ENCODE assay signal across 8 cellular contexts in the genomic region with DNA sequence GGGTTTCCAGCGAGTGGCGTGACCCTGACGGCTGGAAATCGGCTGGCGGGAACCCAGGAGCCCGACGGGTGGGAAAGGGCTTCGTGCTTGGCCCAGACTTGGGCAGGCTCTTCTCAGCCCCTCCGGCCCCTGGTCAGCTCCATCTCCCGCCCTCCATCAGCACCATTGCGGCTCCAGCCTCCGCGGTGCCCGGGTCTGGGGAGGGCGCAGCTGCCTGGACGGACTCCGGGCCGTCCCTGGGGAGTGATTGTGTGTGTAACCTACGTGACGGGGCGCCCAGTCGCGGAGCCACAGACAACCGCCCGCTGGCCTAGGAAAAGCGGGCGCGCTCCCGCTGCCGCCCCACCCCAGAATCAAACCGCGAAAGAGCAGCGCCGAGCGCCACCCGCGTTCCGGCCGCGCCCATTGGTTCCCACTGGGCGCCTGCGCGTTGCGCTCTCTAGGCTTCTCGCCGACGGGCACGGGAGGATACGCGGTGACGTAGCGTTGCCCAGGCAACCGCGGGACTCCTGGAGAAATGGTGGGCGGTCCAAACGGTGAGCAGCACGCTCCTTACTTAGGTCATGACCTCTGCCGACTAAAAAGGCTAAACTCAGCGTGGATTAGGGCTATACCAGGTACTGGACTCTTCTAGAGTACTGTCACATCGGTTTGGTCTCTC. TPM values are rescaled to one million over a fixed set of nuclear protein-coding genes. Genes with fewer than 3 reads are reported as not detected.
DNase-seq lines count a peak whose midpoint lies in the region; ATAC-seq and TF ChIP-seq lines count a peak whose summit lies in the region.

A gene (minus strand): TSS at position 355 of the 661 bp plus-strand sequence. CDS start 394 bp downstream, outside the sequence.

- no peaks in the 10 kb centered on the region for H3K9me3 Mint-ChIP-seq in nephron

- in situ Hi-C loops in Panc1 (cut with HindIII; ENCODE audit: low pct_unique_long_range_greater_than_20kb, low sequenced_read_pairs) = no loop called here

- TF ChIP-seq CTCF in Panc1 (IDR thresholded peaks at IDR 0.05) = no peak
- no peak for TF ChIP-seq CTCF in nephron (IDR thresholded peaks at IDR 0.05; ENCODE audit: unreplicated experiment in 3 of 3)

- H3K4me3 Mint-ChIP-seq in nephron = peak within 1 kb of the TSS; percentile 77 to 87 (median 84)

- H3K4me3 ChIP-seq in HUES6 (ENCODE audit: low read depth, low read length) (peak within 1 kb of the TSS; percentile 76), Panc1 (ENCODE audit: low read depth in 2 of 2, low read length in 2 of 2) (peak within 1 kb of the TSS; percentile 68 to 69)

- POLR2A ChIA-PET in Panc1 (lab: Charles Lee) = interaction anchor here (0.7 kb wide), 1 partner anchor 53 kb away, joined by 5 read pairs; no protein-coding TSS in a partner anchor

- no peaks in the 10 kb centered on the region for H3K27me3 ChIP-seq in HUES6 (ENCODE audit: control insufficient read depth, insufficient read depth, low read length)
- no peaks in the 10 kb centered on the region for H3K27me3 ChIP-seq in Panc1 (ENCODE audit: control insufficient read depth, insufficient read depth, low read length)

- DNase-seq in D341Med (ENCODE audit: low spot score) = peak; percentile 99
- peak; percentile 78 for DNase-seq in Panc1 (ENCODE audit: low read depth, low spot score)
- peak; percentile 74 for DNase-seq in activated T-helper 9 cell treated with anti-CD3 and anti-CD28 coated beads, Interleukin-2, amount 50 U/mL, for 16 hours (ENCODE audit: low read depth)
- DNase-seq in fibroblast of the conjunctiva (ENCODE audit: low read depth) = peak; percentile 91
- DNase-seq in stimulated activated naive CD8-positive, alpha-beta T cell treated with anti-CD3 and anti-CD28 coated beads, Interleukin-15, Interleukin-2, amounts not matched to agents 100 U/mL and 50 U/mL, for 24 hours = peak; percentile 92

- no peaks in the 10 kb centered on the region for H3K27me3 Mint-ChIP-seq in nephron (ENCODE audit: low read depth)

- CTCF ChIA-PET in Panc1 (lab: Charles Lee) = interaction anchor here (0.6 kb wide), 1 partner anchor 1262 kb away, joined by 3 read pairs; no protein-coding TSS in a partner anchor

- H3K36me3 ChIP-seq in HUES6 (ENCODE audit: control insufficient read depth, insufficient read depth, low read length) (no peaks in the 10 kb centered on the region), Panc1 (ENCODE audit: control insufficient read depth, insufficient read depth, low read length) (no peaks in the 10 kb centered on the region)

- H3K36me3 Mint-ChIP-seq in nephron (ENCODE audit: low read depth) = no peaks in the 10 kb centered on the region

- peak; percentile 100 for ATAC-seq in GM21515 (IDR thresholded peaks at IDR 0.05; ENCODE audit: unreplicated experiment)
- peak; percentile 99 for ATAC-seq in Panc1
- peak; percentile 99 for ATAC-seq in stimulated activated naive CD8-positive, alpha-beta T cell treated with anti-CD3 and anti-CD28 coated beads, Interleukin-15, Interleukin-2, amounts not matched to agents 100 U/mL and 50 U/mL, for 24 hours

- H3K4me1 Mint-ChIP-seq in nephron = peaks cover 18% of the 10 kb centered on the region

- no peaks in the 10 kb centered on the region for H3K9me3 ChIP-seq in HUES6 (ENCODE audit: control insufficient read depth, insufficient read depth, low read depth, low read length)
- H3K9me3 ChIP-seq in Panc1 (ENCODE audit: control insufficient read depth, insufficient read depth, low read depth, low read length) = no peaks in the 10 kb centered on the region

- H3K4me1 ChIP-seq in HUES6 (ENCODE audit: control insufficient read depth, insufficient read depth, low read length) = peaks cover 14% of the 10 kb centered on the region
- peaks cover 7% of the 10 kb centered on the region for H3K4me1 ChIP-seq in Panc1 (ENCODE audit: control insufficient read depth, insufficient read depth, low read length)

- intact Hi-C loops in Panc1 (cut with micrococcal nuclease; ENCODE audit: unreplicated experiment) = no loop called here

- H3K9ac ChIP-seq in HUES6 (ENCODE audit: low read length) = peak within 1 kb of the TSS; percentile 65

- peak within 1 kb of the TSS; percentile 63 to 92 (median 69) for H3K27ac Mint-ChIP-seq in nephron

- no TSS peak for BruUV-seq in Panc1 (replicated peaks; lab: Mats Ljungman, UMichigan)

- H3K27ac ChIP-seq in HUES6 (ENCODE audit: low read depth, low read length) (0 out of 2 replicates have a peak within 1 kb of the TSS, but pooled peaks have one; percentile 4), Panc1 (ENCODE audit: low read length) (peak within 1 kb of the TSS; percentile 85)

RNA-seq across cellular contexts. Expression of the gene that starts here (rescaled TPM):
- total RNA-seq in Panc1 (2021; ENCODE audit: unreplicated experiment) = 4.0 TPM
- 1.2 TPM for polyA plus RNA-seq in Panc1 (2012; ENCODE audit: insufficient read length)

Comparison
In these comparisons a context has a peak if more than half of its experiments do, and no peak if none do; other contexts are left out.
1. Peak in every context shown above with its lines: DNase-seq, ATAC-seq, H3K4me3 ChIP-seq and H3K27ac ChIP-seq.